Comparison of ENCODE assay signal across 1 cellular context in genomic region chr2:96737831-96738230, GRCh38.
TF ChIP-seq lines count a peak whose summit lies in the region.

No MANE protein-coding gene starts in this region.

TF ChIP-seq in GM23338, 12 proteins besides CTCF, POLR2A, EP300 and RAD21 (continued from another document):
- TF ChIP-seq REST (IDR thresholded peaks at IDR 0.05; ENCODE audit: unreplicated experiment) (no peak), EZH2 (IDR thresholded peaks at IDR 0.05; ENCODE audit: low read depth, unreplicated experiment) (no peak)
TF ChIP-seq in GM23338: peak in this region for 0.
